In the genomic region with DNA sequence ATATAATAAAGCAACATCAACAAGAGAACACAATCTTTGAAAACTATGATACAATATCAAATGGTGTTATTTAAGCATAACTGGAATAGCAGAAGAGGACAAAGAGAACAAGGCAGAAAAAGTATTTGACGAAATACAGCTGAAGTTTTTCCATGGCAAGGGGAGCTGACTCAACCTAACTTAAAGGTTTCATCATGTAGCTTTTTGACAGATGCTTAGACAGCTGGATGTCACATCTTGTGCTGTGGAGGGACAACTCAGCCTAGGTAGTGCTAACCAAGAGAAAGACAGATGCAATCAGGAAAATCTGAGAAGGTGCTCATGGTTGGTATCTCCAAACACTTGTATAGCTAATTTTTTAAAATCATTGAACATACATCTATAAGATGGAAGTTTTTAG, we compare ENCODE assay signal across 23 cellular contexts.
"Had no signal": no experiment of that assay in that cellular context is flagged by ENCODE, and none has a peak within 500 bp of the region (broad histone marks: within the 10 kb centered on the region; RNA-seq: fewer than 3 reads in every experiment).

No MANE protein-coding gene starts in this region.

- DNase-seq: activated B cell treated with CpG ODN at 0.5 μM for 24 hours; activated CD4-positive, alpha-beta T cell treated with anti-CD3 and anti-CD28 coated beads for 48 hours; activated CD8-positive, alpha-beta memory T cell treated with anti-CD3 and anti-CD28 coated beads, Interleukin-2, amount 10 ng/mL, durations not matched to agents 7 days and 5 days; activated CD8-positive, alpha-beta T cell treated with anti-CD3 and anti-CD28 coated beads for 36 hours; activated gamma-delta T cell treated with Interleukin-2 at 50 U/mL for 16 hours; activated T-cell treated with anti-CD3 and anti-CD28 coated beads for 4 hours; adrenal gland; cortex of kidney; endodermal cell; esophagus squamous epithelium; head of caudate nucleus; hypothalamus; left ventricle myocardium inferior; naive thymus-derived CD4-positive, alpha-beta T cell; stimulated activated CD4-positive, alpha-beta T cell treated with anti-CD3 and anti-CD28 coated beads, Interleukin-4, amount 100 ng/mL, for 1 hour; stimulated activated naive CD8-positive, alpha-beta T cell treated with anti-CD3 and anti-CD28 coated beads, Interleukin-15, Interleukin-2, amounts not matched to agents 100 U/mL and 50 U/mL, for 24 hours; T-helper 9 cell had no signal

- H3K4me2 ChIP-seq: neural progenitor cell had no signal

- H3K4me1 ChIP-seq: adrenal gland, breast epithelium, esophagus squamous epithelium, gastroesophageal sphincter, left ventricle myocardium inferior, upper lobe of left lung had no signal

- H3K9me3 Mint-ChIP-seq: activated B cell treated with CpG ODN at 0.5 μM for 24 hours; activated CD8-positive, alpha-beta T cell treated with anti-CD3 and anti-CD28 coated beads for 36 hours; activated naive CD4-positive, alpha-beta T cell treated with anti-CD3 and anti-CD28 coated beads, Interleukin-2, amount 50 U/mL, for 72 hours; endodermal cell; neural progenitor cell had no signal

- H3K36me3 ChIP-seq: adrenal gland, breast epithelium, esophagus squamous epithelium, gastroesophageal sphincter, left ventricle myocardium inferior, neural progenitor cell, upper lobe of left lung had no signal

- ATAC-seq: activated CD8-positive, alpha-beta memory T cell treated with anti-CD3 and anti-CD28 coated beads, Interleukin-2, amount 10 ng/mL, durations not matched to agents 7 days and 5 days; activated CD8-positive, alpha-beta T cell treated with anti-CD3 and anti-CD28 coated beads for 36 hours; activated naive CD4-positive, alpha-beta T cell treated with anti-CD3 and anti-CD28 coated beads, Interleukin-2, amount 50 U/mL, for 72 hours; gastroesophageal sphincter; naive thymus-derived CD4-positive, alpha-beta T cell; sciatic nerve; stimulated activated naive CD8-positive, alpha-beta T cell treated with anti-CD3 and anti-CD28 coated beads, Interleukin-15, Interleukin-2, amounts not matched to agents 100 U/mL and 50 U/mL, for 24 hours had no signal

- H3K36me3 Mint-ChIP-seq: activated CD8-positive, alpha-beta memory T cell treated with anti-CD3 and anti-CD28 coated beads, Interleukin-2, amount 10 ng/mL, durations not matched to agents 7 days and 5 days; activated naive CD4-positive, alpha-beta T cell treated with anti-CD3 and anti-CD28 coated beads, Interleukin-2, amount 50 U/mL, for 72 hours; naive thymus-derived CD4-positive, alpha-beta T cell; neural progenitor cell had no signal

- H3K27me3 ChIP-seq: adrenal gland, breast epithelium, esophagus squamous epithelium, gastroesophageal sphincter, neural progenitor cell, upper lobe of left lung had no signal

- H3K9me3 ChIP-seq: adrenal gland, breast epithelium, esophagus squamous epithelium, gastroesophageal sphincter, left ventricle myocardium inferior, upper lobe of left lung had no signal

- H3K4me3 Mint-ChIP-seq: activated B cell treated with CpG ODN at 0.5 μM for 24 hours; activated CD8-positive, alpha-beta memory T cell treated with anti-CD3 and anti-CD28 coated beads, Interleukin-2, amount 10 ng/mL, durations not matched to agents 7 days and 5 days; activated CD8-positive, alpha-beta T cell treated with anti-CD3 and anti-CD28 coated beads for 36 hours; endodermal cell; naive thymus-derived CD4-positive, alpha-beta T cell; neural progenitor cell had no signal

- H3K9ac ChIP-seq: neural progenitor cell had no signal

- H3K4me3 ChIP-seq: adrenal gland, breast epithelium, esophagus squamous epithelium, gastroesophageal sphincter, left ventricle myocardium inferior, neural progenitor cell, upper lobe of left lung had no signal

- H3K27ac Mint-ChIP-seq: activated B cell treated with CpG ODN at 0.5 μM for 24 hours; activated CD8-positive, alpha-beta memory T cell treated with anti-CD3 and anti-CD28 coated beads, Interleukin-2, amount 10 ng/mL, durations not matched to agents 7 days and 5 days; activated CD8-positive, alpha-beta T cell treated with anti-CD3 and anti-CD28 coated beads for 36 hours; activated naive CD4-positive, alpha-beta T cell treated with anti-CD3 and anti-CD28 coated beads, Interleukin-2, amount 50 U/mL, for 72 hours; endodermal cell; naive thymus-derived CD4-positive, alpha-beta T cell; neural progenitor cell had no signal

- H2AFZ ChIP-seq: neural progenitor cell had no signal

- H3K27ac ChIP-seq: adrenal gland, breast epithelium, esophagus squamous epithelium, gastroesophageal sphincter, left ventricle myocardium inferior, neural progenitor cell, upper lobe of left lung had no signal

- H3K27me3 Mint-ChIP-seq: activated B cell treated with CpG ODN at 0.5 μM for 24 hours; activated CD8-positive, alpha-beta memory T cell treated with anti-CD3 and anti-CD28 coated beads, Interleukin-2, amount 10 ng/mL, durations not matched to agents 7 days and 5 days; activated CD8-positive, alpha-beta T cell treated with anti-CD3 and anti-CD28 coated beads for 36 hours had no signal

- H3K4me1 Mint-ChIP-seq: activated B cell treated with CpG ODN at 0.5 μM for 24 hours; activated CD8-positive, alpha-beta memory T cell treated with anti-CD3 and anti-CD28 coated beads, Interleukin-2, amount 10 ng/mL, durations not matched to agents 7 days and 5 days had no signal
